8 cellular contexts compared by ENCODE assay signal in the genomic region with DNA sequence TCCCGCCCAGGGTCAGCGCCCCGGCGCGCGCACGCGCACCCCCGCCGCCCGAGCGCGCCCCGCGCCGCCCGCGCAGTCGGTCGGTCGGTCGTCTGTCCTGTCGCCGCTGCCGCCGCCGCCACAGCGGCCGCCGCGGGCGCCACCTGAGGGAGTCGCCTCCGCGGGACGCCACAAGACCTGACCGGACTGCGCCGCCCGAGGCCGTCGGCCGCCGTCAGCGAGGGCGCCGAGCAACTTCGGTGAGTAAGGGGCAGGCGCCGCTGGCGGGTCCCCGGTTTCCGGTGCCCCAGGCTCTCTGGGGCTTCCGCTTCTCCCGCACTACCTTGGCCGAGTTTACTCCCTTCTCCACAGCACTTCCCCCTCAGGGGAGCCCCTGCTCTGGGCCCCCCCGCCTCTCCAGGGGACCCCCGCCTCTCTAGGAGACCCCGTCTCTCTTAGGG. TPM values are rescaled to one million over a fixed set of nuclear protein-coding genes. Genes with fewer than 3 reads are reported as not detected.
DNase-seq lines count a peak whose midpoint lies in the region; ATAC-seq and TF ChIP-seq lines count a peak whose summit lies in the region.

No MANE protein-coding gene starts in this region.

- intact Hi-C loops in posterior vena cava (cut with DNase I) = no loop called here

- H3K4me2 ChIP-seq in osteoblast (ENCODE audit: insufficient read depth, low read length) = peak overlapping the region; percentile 96

- TF ChIP-seq CTCF in WI38 (IDR thresholded peaks at IDR 0.05; ENCODE audit: low read depth, low read length) (no peak), epithelial cell of esophagus (IDR thresholded peaks at IDR 0.05; ENCODE audit: insufficient read depth, low read depth, low read length, missing control alignments) (no peak), osteoblast (IDR thresholded peaks at IDR 0.05; ENCODE audit: extremely low read depth, low read depth, low read length) (no peak)

- H3K27me3 ChIP-seq in osteoblast (ENCODE audit: insufficient read depth, low read length) = no peaks in the 10 kb centered on the region

- peaks cover 48% of the 10 kb centered on the region for H3K79me2 ChIP-seq in osteoblast (ENCODE audit: insufficient read depth, low read length)

- H4K20me1 ChIP-seq in osteoblast (ENCODE audit: insufficient read depth, low read length) = no peaks in the 10 kb centered on the region

- H3K4me1 ChIP-seq in osteoblast (ENCODE audit: insufficient read depth, low read length) = peaks cover 30% of the 10 kb centered on the region

- peak overlapping the region; percentile 74 for H2AFZ ChIP-seq in osteoblast (ENCODE audit: low read length)

- H3K4me3 ChIP-seq in WI38 (ENCODE audit: low read depth, low read length) (peak overlapping the region; percentile 93), epithelial cell of esophagus (ENCODE audit: low read length) (peak overlapping the region; percentile 85), osteoblast (ENCODE audit: insufficient read depth, low read length) (peak overlapping the region; percentile 89)

- no peaks in the 10 kb centered on the region for H3K9me3 ChIP-seq in osteoblast (ENCODE audit: low read depth, low read length)

- peak; percentile 23 for ATAC-seq in HG03196 (IDR thresholded peaks at IDR 0.05; ENCODE audit: unreplicated experiment)

- H3K27ac ChIP-seq in osteoblast (ENCODE audit: low read depth, low read length) = peak overlapping the region; percentile 78

- DNase-seq in NCI-H748 (lab: John Stamatoyannopoulos, UW; ENCODE audit: unreplicated experiment) (peak; percentile 79), NCI-H748 treated with DMSO at 0.1 percent for 48 hours (lab: John Stamatoyannopoulos, UW) (no peak), epithelial cell of esophagus (ENCODE audit: low read depth) (no peak), osteoblast (ENCODE audit: insufficient read length, low spot score, missing footprints) (no peak), posterior vena cava (ENCODE audit: low spot score) (no peak), COLO829 (ENCODE audit: low spot score) (no peak)

- H3K36me3 ChIP-seq in osteoblast (ENCODE audit: insufficient read depth, low read length) = no peaks in the 10 kb centered on the region

RNA-seq across cellular contexts. Expression of gene GATAD2A, which starts 19.6 kb away (rescaled TPM):
- total RNA-seq in osteoblast = 48.6 and 48.9 TPM in 2 replicates
- 10 to 100 TPM; 54.3 to 70.9 TPM for total RNA-seq in posterior vena cava
